19 cellular contexts compared by ENCODE assay signal in the genomic region with DNA sequence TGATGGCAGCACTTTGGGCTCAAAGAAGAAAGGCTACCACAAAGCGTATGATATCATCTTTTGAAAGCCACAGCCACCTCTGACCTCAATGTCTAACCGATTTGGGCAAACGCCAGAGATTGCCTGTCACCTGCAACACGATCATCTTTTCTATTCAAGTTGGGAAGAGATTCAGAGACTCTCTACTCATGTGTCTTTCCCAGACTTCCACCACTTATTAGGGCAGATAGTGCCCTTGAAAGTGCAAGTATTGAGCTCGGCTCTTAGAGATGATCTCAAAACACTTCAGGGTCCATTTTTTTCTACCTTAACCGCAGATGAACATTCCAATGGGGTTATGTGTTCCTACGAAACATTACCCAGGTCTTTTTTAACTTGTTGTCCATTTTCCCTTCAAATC.
DNase-seq lines count a peak whose midpoint lies in the region; FAIRE-seq and TF ChIP-seq lines count a peak whose summit lies in the region.
"Had no signal": no experiment of that assay in that cellular context is flagged by ENCODE, and none has a peak within 500 bp of the region (broad histone marks: within the 10 kb centered on the region; RNA-seq: fewer than 3 reads in every experiment).

No MANE protein-coding gene starts in this region.

- CTCF ChIA-PET in HEK293 (lab: Yijun Ruan, JAX) = no interaction called here

- TF ChIP-seq CTCF in HEK293 (tag by site-specific recombination; IDR thresholded peaks at IDR 0.05) (no peak), breast epithelium (IDR thresholded peaks at IDR 0.05) (no peak), transverse colon (IDR thresholded peaks at IDR 0.05) (no peak)

- 62 to 67% methylated on average over 7 of the region's 7 CpGs for WGBS in transverse colon (ENCODE audit: low coverage in 1 of 2), 2 donors

- no peak for TF ChIP-seq EP300 in transverse colon (IDR thresholded peaks at IDR 0.05; ENCODE audit: low read depth)

- no peak overlapping the region for H3K27ac ChIP-seq in HEK293 (ENCODE audit: extremely low read depth, low read depth, low read length)
- no peak overlapping the region for H3K27ac ChIP-seq in breast epithelium
- H3K27ac ChIP-seq in transverse colon = no peak overlapping the region
- H3K27ac ChIP-seq: BLaER1 treated with 17β-estradiol and CSF1 and Interleukin-3, amounts not matched to agents 10 nM and 100 nM had no signal

- intact Hi-C loops in breast epithelium (cut with DNase I; ENCODE audit: low total_unique reads) (no loop called here), transverse colon (cut with DNase I; ENCODE audit: low total_unique reads) (no loop called here)

- DNase-seq in NCI-H2196 (lab: John Stamatoyannopoulos, UW; ENCODE audit: unreplicated experiment) (peak; percentile 11), NCI-H2196 treated with DMSO at 0.1 percent for 48 hours (lab: John Stamatoyannopoulos, UW; ENCODE audit: unreplicated experiment) (no peak), RPMI7951 (ENCODE audit: low read depth) (peak; percentile 25), urothelium cell line (ENCODE audit: low spot score) (peak; percentile 68), breast epithelium (ENCODE audit: low spot score in 2 of 2) (no peak), transverse colon (no peak)
- DNase-seq in activated CD8-positive, alpha-beta memory T cell treated with anti-CD3 and anti-CD28 coated beads for 24 hours = no peak
- DNase-seq: H7; MV-4-11; NCI-H1417 treated with DMSO at 0.1 percent for 48 hours; NCI-H1930; NCI-H2171 treated with DMSO at 0.1 percent for 48 hours; NCI-H510A; NK-92 treated with Interleukin-12 subunit alpha and Interleukin-12 subunit beta, amount 100 ng/mL, for 24 hours; Right ventricle myocardium superior; T-helper 17 cell had no signal

- no peaks in the 10 kb centered on the region for H3K9me3 ChIP-seq in HEK293 (ENCODE audit: control insufficient read depth, insufficient read depth, low read depth, low read length)
- no peaks in the 10 kb centered on the region for H3K9me3 ChIP-seq in breast epithelium
- no peaks in the 10 kb centered on the region for H3K9me3 ChIP-seq in transverse colon
- H3K9me3 ChIP-seq: BLaER1 treated with 17β-estradiol and CSF1 and Interleukin-3, amounts not matched to agents 10 nM and 100 nM had no signal

- no peaks in the 10 kb centered on the region for H3K27me3 ChIP-seq in breast epithelium
- no peaks in the 10 kb centered on the region for H3K27me3 ChIP-seq in transverse colon
- H3K27me3 ChIP-seq: BLaER1 treated with 17β-estradiol and CSF1 and Interleukin-3, amounts not matched to agents 10 nM and 100 nM had no signal

- in situ Hi-C loops in transverse colon (cut with MboI; ENCODE audit: low pct_ligation_motif_present in 1 of 4, low pct_unique_long_range_greater_than_20kb in 1 of 4, low sequenced_read_pairs in 3 of 4) = no loop called here

- H3K4me3 ChIP-seq in HEK293 (ENCODE audit: low read depth, low read length) (no peak overlapping the region), breast epithelium (no peak overlapping the region), transverse colon (no peak overlapping the region)
- H3K4me3 ChIP-seq: BLaER1 treated with 17β-estradiol and CSF1 and Interleukin-3, amounts not matched to agents 10 nM and 100 nM had no signal

- no peaks in the 10 kb centered on the region for H3K36me3 ChIP-seq in HEK293 (ENCODE audit: control insufficient read depth in 2 of 2, insufficient read depth in 1 of 2, low read length in 2 of 2)
- no peaks in the 10 kb centered on the region for H3K36me3 ChIP-seq in breast epithelium
- H3K36me3 ChIP-seq in transverse colon = no peaks in the 10 kb centered on the region
- H3K36me3 ChIP-seq: BLaER1 treated with 17β-estradiol and CSF1 and Interleukin-3, amounts not matched to agents 10 nM and 100 nM had no signal

- POLR2A ChIA-PET in HEK293 (lab: Yijun Ruan, JAX) = no interaction called here

- FAIRE-seq in urothelium cell line (lab: Jason Lieb, UNC) = no peak
- FAIRE-seq: A204.1 had no signal

- TF ChIP-seq POLR2A in breast epithelium (IDR thresholded peaks at IDR 0.05) (no peak), transverse colon (IDR thresholded peaks at IDR 0.05) (no peak)

- H3K4me1 ChIP-seq in HEK293 (ENCODE audit: control insufficient read depth, insufficient read depth, low read length) (no peaks in the 10 kb centered on the region), breast epithelium (no peaks in the 10 kb centered on the region), transverse colon (no peaks in the 10 kb centered on the region)

TF ChIP-seq in HEK293, 187 proteins besides CTCF, POLR2A, EP300 and RAD21:
- TF ChIP-seq, protein P1, sequence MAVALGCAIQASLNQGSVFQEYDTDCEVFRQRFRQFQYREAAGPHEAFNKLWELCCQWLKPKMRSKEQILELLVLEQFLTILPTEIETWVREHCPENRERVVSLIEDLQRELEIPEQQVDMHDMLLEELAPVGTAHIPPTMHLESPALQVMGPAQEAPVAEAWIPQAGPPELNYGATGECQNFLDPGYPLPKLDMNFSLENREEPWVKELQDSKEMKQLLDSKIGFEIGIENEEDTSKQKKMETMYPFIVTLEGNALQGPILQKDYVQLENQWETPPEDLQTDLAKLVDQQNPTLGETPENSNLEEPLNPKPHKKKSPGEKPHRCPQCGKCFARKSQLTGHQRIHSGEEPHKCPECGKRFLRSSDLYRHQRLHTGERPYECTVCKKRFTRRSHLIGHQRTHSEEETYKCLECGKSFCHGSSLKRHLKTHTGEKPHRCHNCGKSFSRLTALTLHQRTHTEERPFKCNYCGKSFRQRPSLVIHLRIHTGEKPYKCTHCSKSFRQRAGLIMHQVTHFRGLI (tag by site-specific recombination; IDR thresholded peaks at IDR 0.05) = no peak
- TF ChIP-seq, protein P2, sequence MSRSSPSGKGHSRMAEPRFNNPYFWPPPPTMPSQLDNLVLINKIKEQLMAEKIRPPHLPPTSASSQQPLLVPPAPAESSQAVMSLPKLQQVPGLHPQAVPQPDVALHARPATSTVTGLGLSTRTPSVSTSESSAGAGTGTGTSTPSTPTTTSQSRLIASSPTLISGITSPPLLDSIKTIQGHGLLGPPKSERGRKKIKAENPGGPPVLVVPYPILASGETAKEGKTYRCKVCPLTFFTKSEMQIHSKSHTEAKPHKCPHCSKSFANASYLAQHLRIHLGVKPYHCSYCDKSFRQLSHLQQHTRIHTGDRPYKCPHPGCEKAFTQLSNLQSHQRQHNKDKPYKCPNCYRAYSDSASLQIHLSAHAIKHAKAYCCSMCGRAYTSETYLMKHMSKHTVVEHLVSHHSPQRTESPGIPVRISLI (tag by site-specific recombination; IDR thresholded peaks at IDR 0.05) = peak; percentile 71; the same call in 1 of the 2 replicates

Comparison
In these comparisons a context has a peak if more than half of its experiments do, and no peak if none do; other contexts are left out.
1. DNase-seq: peak in NCI-H2196 (single experiment), RPMI7951 (single experiment) and urothelium cell line (single experiment); none in NCI-H2196 treated with DMSO at 0.1 percent for 48 hours (single experiment), breast epithelium (0 of 2), transverse colon (single experiment) and activated CD8-positive, alpha-beta memory T cell treated with anti-CD3 and anti-CD28 coated beads for 24 hours (single experiment).